ENCODE assay signal across 22 cellular contexts in genomic region chr6:30938730-30939129, GRCh38. TPM values are rescaled to one million over a fixed set of nuclear protein-coding genes. Genes with fewer than 3 reads are reported as not detected.
DNase-seq lines count a peak whose midpoint lies in the region; ATAC-seq, FAIRE-seq and TF ChIP-seq lines count a peak whose summit lies in the region.
"Had no signal": no experiment of that assay in that cellular context is flagged by ENCODE, and none has a peak within 500 bp of the region (broad histone marks: within the 10 kb centered on the region; RNA-seq: fewer than 3 reads in every experiment).

No MANE protein-coding gene starts in this region.

- no peaks in the 10 kb centered on the region for H3K27me3 ChIP-seq in mammary epithelial cell (ENCODE audit: insufficient read depth, low read length)
- no peaks in the 10 kb centered on the region; a peak in 1 of 7 replicates for H3K27me3 ChIP-seq in H1 (replicated peaks in 1 of 4; ENCODE audit: control insufficient read depth in 3 of 4, extremely low read depth in 1 of 4, insufficient read depth in 3 of 4, low read length in 3 of 4)

- no peaks in the 10 kb centered on the region for H3K36me3 Mint-ChIP-seq in MCF 10A (ENCODE audit: insufficient read depth, unreplicated experiment)

- H2BK15ac ChIP-seq in H1 (ENCODE audit: low read length): 0 out of 2 replicates have a peak overlapping the region, but pooled peaks have one; percentile 18

- H3K79me2 ChIP-seq in mammary epithelial cell (ENCODE audit: insufficient read depth, low read length): no peaks in the 10 kb centered on the region
- no peaks in the 10 kb centered on the region for H3K79me2 ChIP-seq in H1 (ENCODE audit: control insufficient read depth in 1 of 2, insufficient read depth in 2 of 2, low read length in 2 of 2)

- H2AK5ac ChIP-seq in H1 (ENCODE audit: low read depth, low read length): no peak overlapping the region

- whole genome bisulfite sequencing in mammary epithelial cell (ENCODE audit: low coverage, missing lambda C conversion rate): 57% methylated on average over 4 of the region's 4 CpGs
- WGBS in H1 (ENCODE audit: extremely low coverage in 1 of 2, insufficient coverage in 1 of 2, insufficient read length in 1 of 2, insufficient replicate concordance in 2 of 2, low coverage in 1 of 2, low lambda C conversion rate in 2 of 2, missing lambda C conversion rate in 1 of 2), 2 experiments: 85% methylated on average over 4 of the region's 4 CpGs; no CpG with 5 or more reads in 1 of the 2 experiments

- no peaks in the 10 kb centered on the region for H3K79me1 ChIP-seq in H1 (ENCODE audit: low read depth, low read length)

- H3K9ac ChIP-seq in mammary epithelial cell (ENCODE audit: insufficient read depth, low read length): no peak overlapping the region
- no peak overlapping the region for H3K9ac ChIP-seq in H1 (replicated peaks in 1 of 4; ENCODE audit: extremely low read depth in 1 of 4, low read depth in 3 of 4, low read length in 3 of 4)
- H3K9ac ChIP-seq: KMS-11 had no signal

- H3K18ac ChIP-seq in H1 (ENCODE audit: extremely low read depth, low read length): no peak overlapping the region; the same call in 1 of the 2 replicates

- no peak overlapping the region for H3K4ac ChIP-seq in H1 (replicated peaks; ENCODE audit: insufficient read length, low read depth, low read length)

- H3K23me2 ChIP-seq in H1 (ENCODE audit: low read depth, low read length): no peaks in the 10 kb centered on the region

- no peak for FAIRE-seq in H1 (lab: Jason Lieb, UNC)
- FAIRE-seq: GM12891, GM19239 had no signal

- H3K36me3 ChIP-seq in mammary epithelial cell (ENCODE audit: insufficient read depth, low read length): no peaks in the 10 kb centered on the region
- no peaks in the 10 kb centered on the region for H3K36me3 ChIP-seq in H1 (ENCODE audit: control insufficient read depth in 2 of 4, insufficient read depth in 4 of 4, low read length in 3 of 4)

- H3K56ac ChIP-seq in H1 (replicated peaks; ENCODE audit: insufficient read length, low read depth, low read length): no peak overlapping the region

- no peak overlapping the region for H2BK12ac ChIP-seq in H1 (ENCODE audit: low read depth, low read length)

- H3K27me3 Mint-ChIP-seq in MCF 10A (ENCODE audit: insufficient read depth, unreplicated experiment): no peaks in the 10 kb centered on the region

- H4K20me1 ChIP-seq in mammary epithelial cell (ENCODE audit: insufficient read depth, low read length) (no peaks in the 10 kb centered on the region), H1 (replicated peaks in 1 of 2; ENCODE audit: control insufficient read depth in 1 of 2, insufficient read depth in 2 of 2, low read length in 2 of 2) (no peaks in the 10 kb centered on the region)

- H2AFZ ChIP-seq in mammary epithelial cell (ENCODE audit: low read depth, low read length): no peak overlapping the region
- H2AFZ ChIP-seq in H1 (ENCODE audit: low read length): 0 out of 2 replicates have a peak overlapping the region, but pooled peaks have one; percentile 8

- H2BK120ac ChIP-seq in H1 (replicated peaks; ENCODE audit: low read depth, low read length): no peak overlapping the region

- no peak overlapping the region for H3K14ac ChIP-seq in H1 (ENCODE audit: insufficient read length)

- BruUV-seq in MCF 10A (replicated peaks; lab: Mats Ljungman, UMichigan) (no TSS peak), mammary epithelial cell (replicated peaks; lab: Mats Ljungman, UMichigan) (no TSS peak)

- no peak overlapping the region for H4K91ac ChIP-seq in H1 (replicated peaks; ENCODE audit: insufficient read length, low read length)

- H4K8ac ChIP-seq in H1 (ENCODE audit: extremely low read depth, insufficient read depth, low read length): no peak overlapping the region

- no peak overlapping the region for H3K23ac ChIP-seq in H1 (ENCODE audit: insufficient read length)

- TF ChIP-seq EP300 in H1 (IDR thresholded peaks at IDR 0.05; ENCODE audit: borderline replicate concordance in 1 of 2, low read depth in 2 of 2, low read length in 2 of 2): no peak

- no peak for ATAC-seq in GM18870 (IDR thresholded peaks at IDR 0.05; ENCODE audit: unreplicated experiment)

- no peak overlapping the region for H3K27ac Mint-ChIP-seq in MCF 10A (ENCODE audit: low read depth, unreplicated experiment)

- DNase-seq in MCF 10A (ENCODE audit: unreplicated experiment) (peak; percentile 63), mammary epithelial cell (no peak), H1 (ENCODE audit: low read depth in 1 of 2, low spot score in 2 of 2) (no peak), medulla oblongata (ENCODE audit: extremely low spot score) (peak; percentile 25), H4 (ENCODE audit: low spot score) (no peak)
- DNase-seq in activated CD4-positive, alpha-beta T cell treated with anti-CD3 and anti-CD28 coated beads for 48 hours: no peak
- DNase-seq: Calu3, DMS79 treated with DMSO at 0.1 percent for 48 hours, GF-D8, H9, MV-4-11, NCI-H2029 treated with DMSO at 0.1 percent for 48 hours, NCI-H526, RPMI8226, SHP77 treated with DMSO at 0.1 percent for 48 hours, SW 1271 had no signal

- CTCF ChIA-PET in MCF 10A (lab: Yijun Ruan, JAX): interaction anchor here (0.6 to 1.7 kb wide), 3 partner anchors 22 to 132 kb away, joined by 3 to 5 read pairs (median 4); no protein-coding TSS in a partner anchor
- CTCF ChIA-PET in mammary epithelial cell (lab: Charles Lee; ENCODE audit: low non-redundant PET): interaction anchor here (0.6 kb wide), 1 partner anchor 626 kb away, joined by 4 read pairs; no protein-coding TSS in a partner anchor
- CTCF ChIA-PET in H1 (lab: Charles Lee; ENCODE audit: partially characterized antibody): interaction anchor here (0.7 to 6.5 kb wide), 8 partner anchors 9 to 348 kb away, joined by 3 to 52 read pairs (median 5); partner anchors contain the start of gene VARS2

- H3K4me1 ChIP-seq in mammary epithelial cell (ENCODE audit: insufficient read depth, low read length): peaks cover 26% of the 10 kb centered on the region
- peaks cover 6 to 11% (median 9%) of the 10 kb centered on the region in 4 experiments for H3K4me1 ChIP-seq in H1 (replicated peaks in 1 of 4; ENCODE audit: control insufficient read depth in 3 of 4, insufficient read depth in 4 of 4, low read length in 3 of 4)

- TF ChIP-seq RAD21 in H1 (IDR thresholded peaks at IDR 0.05 in 1 of 2, conservative IDR thresholded peaks at IDR 0.05 in 1 of 2; ENCODE audit: low read depth in 2 of 2, low read length in 2 of 2): no peak

- TF ChIP-seq CTCF in MCF 10A (IDR thresholded peaks at IDR 0.05; ENCODE audit: unreplicated experiment): no peak
- TF ChIP-seq CTCF in mammary epithelial cell (conservative IDR thresholded peaks at IDR 0.05 in 1 of 2, IDR thresholded peaks at IDR 0.05 in 1 of 2; ENCODE audit: extremely low read depth in 1 of 2, insufficient read depth in 1 of 2, low read depth in 1 of 2, low read length in 2 of 2): no peak
- TF ChIP-seq CTCF in H1 (IDR thresholded peaks at IDR 0.05; ENCODE audit: control extremely low read depth in 1 of 3, insufficient read depth in 1 of 3, low read depth in 1 of 3, low read length in 3 of 3): no peak

- POLR2A ChIA-PET in MCF 10A (lab: Yijun Ruan, JAX) (interaction anchor here (0.5 to 2.1 kb wide), 5 partner anchors 13 to 323 kb away, joined by 3 to 14 read pairs (median 4); no protein-coding TSS in a partner anchor), H1 (lab: Charles Lee; ENCODE audit: partially characterized antibody) (no interaction called here)

- H4K5ac ChIP-seq in H1 (ENCODE audit: insufficient read length, low read depth, low read length): no peak overlapping the region

- H3K27ac ChIP-seq in mammary epithelial cell (ENCODE audit: insufficient read depth, low read depth, low read length) (no peak overlapping the region), H1 (ENCODE audit: low read depth, low read length) (no peak overlapping the region)
- H3K27ac ChIP-seq: KMS-11 had no signal

- dilution Hi-C loops in mammary epithelial cell (cut with HindIII; ENCODE audit: low sequenced_read_pairs): no loop called here

- no peaks in the 10 kb centered on the region for H3K9me3 ChIP-seq in mammary epithelial cell (replicated peaks; ENCODE audit: insufficient read depth, low read length)
- H3K9me3 ChIP-seq in H1 (ENCODE audit: insufficient read depth in 2 of 2, low read depth in 1 of 2, low read length in 1 of 2): no peaks in the 10 kb centered on the region

- intact Hi-C loops in MCF 10A (cut with micrococcal nuclease) (no loop called here), mammary epithelial cell (cut with micrococcal nuclease) (no loop called here)

- H3K4me3 ChIP-seq in mammary epithelial cell (replicated peaks in 1 of 3; ENCODE audit: insufficient read depth in 1 of 3, low read depth in 2 of 3, low read length in 3 of 3) (no peak overlapping the region), H1 (ENCODE audit: extremely low read depth in 1 of 4, insufficient read depth in 2 of 4, low read depth in 3 of 4, low read length in 4 of 4) (no peak overlapping the region)

- H2BK20ac ChIP-seq in H1 (ENCODE audit: low read length): peak overlapping the region; percentile 61; the same call in 1 of the 2 replicates

- H3K4me2 ChIP-seq in mammary epithelial cell (ENCODE audit: insufficient read depth, low read depth, low read length) (no peak overlapping the region), H1 (ENCODE audit: insufficient read depth in 1 of 2, low read depth in 2 of 2, low read length in 2 of 2) (no peak overlapping the region)
- H3K4me2 ChIP-seq: KMS-11 had no signal

- H3K9me3 Mint-ChIP-seq in MCF 10A (ENCODE audit: unreplicated experiment): no peaks in the 10 kb centered on the region
- H3K9me3 Mint-ChIP-seq: H9 had no signal

- H3K4me3 Mint-ChIP-seq in MCF 10A (ENCODE audit: unreplicated experiment): no peak overlapping the region
- H3K4me3 Mint-ChIP-seq: H9 had no signal

- peaks cover 49% of the 10 kb centered on the region for H3K4me1 Mint-ChIP-seq in MCF 10A (ENCODE audit: insufficient read depth, unreplicated experiment)

- in situ Hi-C loops in mammary epithelial cell (cut with MboI; ENCODE audit: low sequenced_read_pairs in 2 of 2): no loop called here

- no peak for TF ChIP-seq POLR2A in H1 (IDR thresholded peaks at IDR 0.05; ENCODE audit: control extremely low read depth in 1 of 2, low read depth in 2 of 2, low read length in 2 of 2)

- no peak overlapping the region for H2BK5ac ChIP-seq in H1 (ENCODE audit: low read depth, low read length)

RNA-seq across cellular contexts. Expression of gene MUCL3, which starts 2.0 kb away (rescaled TPM):
- not detected in 2 replicates for total RNA-seq in MCF 10A (2022)
- not detected for total RNA-seq in mammary epithelial cell
- polyA plus RNA-seq in mammary epithelial cell: 0.03 TPM
- polyA minus RNA-seq in mammary epithelial cell: not detected
- 0.08 and 0.37 TPM in 2 replicates for total RNA-seq in H1 (2021; fragmentation: NEBNext Ultra II Directional; extraction: Animal tissue kit (Norgen Biotek cat#: 25700))
- polyA plus RNA-seq in H1 (2011; rRNA removed): 0.15 and 0.22 TPM in 2 replicates
- 0.18 TPM for polyA plus RNA-seq in H1 (2011; cell fraction: cytosol; rRNA removed)
- polyA plus RNA-seq in H1 (2011; cell fraction: nucleus; rRNA removed): 0.41 TPM
- polyA plus RNA-seq in H1 (2012, experiment 1 of 2): 0.19 to 0.34 TPM (median 0.26 TPM) in 4 replicates
- polyA plus RNA-seq in H1 (2012, experiment 2 of 2): not detected
- 0.59 TPM for polyA plus RNA-seq in H1 (2013, experiment 1 of 2)
- 0.50 TPM for polyA plus RNA-seq in H1 (2013, experiment 2 of 2)
- polyA minus RNA-seq in H1 (2011; rRNA and poly(A)+ RNA removed): 0.10 and 0.13 TPM in 2 replicates
- polyA minus RNA-seq in H1 (2011; cell fraction: cytosol; rRNA and poly(A)+ RNA removed): not detected
- polyA minus RNA-seq in H1 (2011; cell fraction: nucleus; rRNA and poly(A)+ RNA removed): not detected
- not detected in 2 replicates for total RNA-seq in H4 (2014; rRNA removed; shearing (Covaris generic))
- total RNA-seq: A172 had no signal
- polyA plus RNA-seq: BJ had no signal

RNA-seq across cellular contexts. Expression of gene SFTA2, which starts 6.8 kb away (rescaled TPM):
- total RNA-seq in MCF 10A (2022) (not detected in 2 replicates), mammary epithelial cell (not detected)
- polyA plus RNA-seq in mammary epithelial cell (not detected), H1 (2011; rRNA removed) (not detected in 2 replicates)
- polyA minus RNA-seq in mammary epithelial cell: not detected
- total RNA-seq in H1 (2021; fragmentation: NEBNext Ultra II Directional; extraction: Animal tissue kit (Norgen Biotek cat#: 25700)): not detected in 2 replicates
- polyA plus RNA-seq in H1 (2011; cell fraction: cytosol; rRNA removed): not detected
- polyA plus RNA-seq in H1 (2011; cell fraction: nucleus; rRNA removed): not detected
- polyA plus RNA-seq in H1 (2012, experiment 1 of 2): not detected in 4 replicates
- polyA plus RNA-seq in H1 (2012, experiment 2 of 2): not detected
- not detected for polyA plus RNA-seq in H1 (2013, experiment 1 of 2)
- polyA plus RNA-seq in H1 (2013, experiment 2 of 2): not detected
- not detected in 2 replicates for polyA minus RNA-seq in H1 (2011; rRNA and poly(A)+ RNA removed)
- not detected for polyA minus RNA-seq in H1 (2011; cell fraction: cytosol; rRNA and poly(A)+ RNA removed)
- polyA minus RNA-seq in H1 (2011; cell fraction: nucleus; rRNA and poly(A)+ RNA removed): not detected
- total RNA-seq in H4 (2014; rRNA removed; shearing (Covaris generic)): not detected in 2 replicates
- total RNA-seq: A172, H9 had no signal
- polyA plus RNA-seq: BJ had no signal

RNA-seq across cellular contexts. Expression of gene VARS2, which starts 24.7 kb away (rescaled TPM):
- total RNA-seq in MCF 10A (2022) (38.8 and 52.7 TPM in 2 replicates), mammary epithelial cell (10 to 100 TPM; 17.7 to 25.7 TPM)
- polyA plus RNA-seq in mammary epithelial cell (23.6 TPM), H1 (2011; rRNA removed) (26.8 and 34.8 TPM in 2 replicates)
- 24.7 TPM for polyA minus RNA-seq in mammary epithelial cell
- total RNA-seq in H1 (2021; fragmentation: NEBNext Ultra II Directional; extraction: Animal tissue kit (Norgen Biotek cat#: 25700)): 41.2 and 47.7 TPM in 2 replicates
- polyA plus RNA-seq in H1 (2011; cell fraction: cytosol; rRNA removed): 36.0 TPM
- polyA plus RNA-seq in H1 (2011; cell fraction: nucleus; rRNA removed): 180 TPM
- polyA plus RNA-seq in H1 (2012, experiment 1 of 2): 20.8 to 48.2 TPM (median 43.6 TPM) in 4 replicates
- 31.4 TPM for polyA plus RNA-seq in H1 (2012, experiment 2 of 2)
- 25.2 TPM for polyA plus RNA-seq in H1 (2013, experiment 1 of 2)
- polyA plus RNA-seq in H1 (2013, experiment 2 of 2): 23.4 TPM
- polyA minus RNA-seq in H1 (2011; rRNA and poly(A)+ RNA removed): 34.0 and 41.2 TPM in 2 replicates
- polyA minus RNA-seq in H1 (2011; cell fraction: cytosol; rRNA and poly(A)+ RNA removed): 25.2 TPM
- 32.4 TPM for polyA minus RNA-seq in H1 (2011; cell fraction: nucleus; rRNA and poly(A)+ RNA removed)
- total RNA-seq in H4 (2014; rRNA removed; shearing (Covaris generic)): 10.5 and 17.6 TPM in 2 replicates

RNA-seq across cellular contexts. Expression of gene GTF2H4, which starts 30.7 kb away (rescaled TPM):
- total RNA-seq in MCF 10A (2022) (30.6 and 33.9 TPM in 2 replicates), mammary epithelial cell (10 to 100 TPM; 17.0 to 41.1 TPM)
- polyA plus RNA-seq in mammary epithelial cell (28.8 TPM), H1 (2011; rRNA removed) (42.3 and 46.2 TPM in 2 replicates)
- 22.1 TPM for polyA minus RNA-seq in mammary epithelial cell
- total RNA-seq in H1 (2021; fragmentation: NEBNext Ultra II Directional; extraction: Animal tissue kit (Norgen Biotek cat#: 25700)): 49.5 and 53.4 TPM in 2 replicates
- 42.7 TPM for polyA plus RNA-seq in H1 (2011; cell fraction: cytosol; rRNA removed)
- 147 TPM for polyA plus RNA-seq in H1 (2011; cell fraction: nucleus; rRNA removed)
- 36.6 to 48.0 TPM (median 43.7 TPM) in 4 replicates for polyA plus RNA-seq in H1 (2012, experiment 1 of 2)
- 81.6 TPM for polyA plus RNA-seq in H1 (2012, experiment 2 of 2)
- polyA plus RNA-seq in H1 (2013, experiment 1 of 2): 42.6 TPM
- polyA plus RNA-seq in H1 (2013, experiment 2 of 2): 40.8 TPM
- polyA minus RNA-seq in H1 (2011; rRNA and poly(A)+ RNA removed): 27.0 and 29.0 TPM in 2 replicates
- polyA minus RNA-seq in H1 (2011; cell fraction: cytosol; rRNA and poly(A)+ RNA removed): 13.8 TPM
- polyA minus RNA-seq in H1 (2011; cell fraction: nucleus; rRNA and poly(A)+ RNA removed): 39.6 TPM
- 8.4 and 8.5 TPM in 2 replicates for total RNA-seq in H4 (2014; rRNA removed; shearing (Covaris generic))

RNA-seq across cellular contexts. Expression of gene MUC21, which starts 44.8 kb away (rescaled TPM):
- total RNA-seq in MCF 10A (2022) (not detected in 2 replicates), mammary epithelial cell (not detected)
- polyA plus RNA-seq in mammary epithelial cell (not detected), H1 (2011; rRNA removed) (not detected in 2 replicates)
- polyA minus RNA-seq in mammary epithelial cell: not detected
- not detected in 2 replicates for total RNA-seq in H1 (2021; fragmentation: NEBNext Ultra II Directional; extraction: Animal tissue kit (Norgen Biotek cat#: 25700))
- 0.04 TPM for polyA plus RNA-seq in H1 (2011; cell fraction: cytosol; rRNA removed)
- polyA plus RNA-seq in H1 (2011; cell fraction: nucleus; rRNA removed): 0.06 TPM
- polyA plus RNA-seq in H1 (2012, experiment 1 of 2): not detected in 4 replicates
- not detected for polyA plus RNA-seq in H1 (2012, experiment 2 of 2)
- not detected for polyA plus RNA-seq in H1 (2013, experiment 1 of 2)
- not detected for polyA plus RNA-seq in H1 (2013, experiment 2 of 2)
- not detected in 2 replicates for polyA minus RNA-seq in H1 (2011; rRNA and poly(A)+ RNA removed)
- not detected for polyA minus RNA-seq in H1 (2011; cell fraction: cytosol; rRNA and poly(A)+ RNA removed)
- not detected for polyA minus RNA-seq in H1 (2011; cell fraction: nucleus; rRNA and poly(A)+ RNA removed)
- total RNA-seq in H4 (2014; rRNA removed; shearing (Covaris generic)): not detected in 2 replicates
- total RNA-seq: A172, Calu3, H9 had no signal
- polyA plus RNA-seq: BJ had no signal

Comparison
In these comparisons a context has a peak if more than half of its experiments do, and no peak if none do; other contexts are left out.
1. DNase-seq: peak in MCF 10A (single experiment) and medulla oblongata (single experiment); none in mammary epithelial cell (single experiment), H1 (0 of 2), activated CD4-positive, alpha-beta T cell treated with anti-CD3 and anti-CD28 coated beads for 48 hours (single experiment) and H4 (single experiment).